In the genomic region with DNA sequence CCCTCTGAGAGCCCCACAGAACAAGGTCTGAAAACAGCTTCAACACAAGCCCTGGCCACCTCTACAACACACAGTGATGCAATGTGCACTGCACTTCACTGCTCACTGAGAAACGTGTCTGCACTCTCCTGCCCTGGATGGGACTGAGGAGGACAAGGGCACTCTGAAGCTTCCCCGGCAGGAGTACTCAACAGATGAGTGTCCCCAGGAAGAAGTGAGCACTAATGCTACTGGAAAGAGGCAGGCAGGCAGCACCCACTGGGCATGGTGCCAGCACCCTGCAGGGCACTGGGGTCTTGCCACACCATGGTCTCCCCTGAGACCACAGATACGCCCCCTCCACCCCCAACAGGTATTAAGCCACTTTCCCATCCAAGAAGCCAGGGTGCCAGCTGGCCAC, we compare ENCODE assay signal across 14 cellular contexts. TPM values are rescaled to one million over a fixed set of nuclear protein-coding genes. Genes with fewer than 3 reads are reported as not detected.
DNase-seq lines count a peak whose midpoint lies in the region; ATAC-seq and TF ChIP-seq lines count a peak whose summit lies in the region.
"Had no signal": no experiment of that assay in that cellular context is flagged by ENCODE, and none has a peak within 500 bp of the region (broad histone marks: within the 10 kb centered on the region; RNA-seq: fewer than 3 reads in every experiment).

No MANE protein-coding gene starts in this region.

- H4K20me1 ChIP-seq in BLaER1: peaks cover 100% of the 10 kb centered on the region

- H3K27me3 ChIP-seq in BLaER1: no peaks in the 10 kb centered on the region
- H3K27me3 ChIP-seq: dorsolateral prefrontal cortex, Peyer's patch, suprapubic skin had no signal

- H3K27ac Mint-ChIP-seq in activated CD8-positive, alpha-beta T cell treated with anti-CD3 and anti-CD28 coated beads for 36 hours: peak overlapping the region; percentile 47
- H3K27ac Mint-ChIP-seq in HFFc6: no peak overlapping the region

- POLR2A ChIA-PET in activated CD8-positive, alpha-beta T cell treated with anti-CD3 and anti-CD28 coated beads for 36 hours (lab: Charles Lee): interaction anchor here (1.2 to 7.5 kb wide), 2 partner anchors 37 to 70 kb away, joined by 4 to 93 read pairs; a partner anchor contains a TSS

- TF ChIP-seq CTCF in activated CD8-positive, alpha-beta T cell treated with anti-CD3 and anti-CD28 coated beads for 36 hours (IDR thresholded peaks at IDR 0.05): no peak
- TF ChIP-seq CTCF in HFFc6 (IDR thresholded peaks at IDR 0.05): no peak

- CTCF ChIA-PET in activated CD8-positive, alpha-beta T cell treated with anti-CD3 and anti-CD28 coated beads for 36 hours (lab: Charles Lee): interaction anchor here (1.2 to 1.5 kb wide), 2 partner anchors 9 to 38 kb away, joined by 3 read pairs; a partner anchor contains a TSS

- peaks cover 10% of the 10 kb centered on the region for H3K36me3 Mint-ChIP-seq in activated CD8-positive, alpha-beta T cell treated with anti-CD3 and anti-CD28 coated beads for 36 hours (ENCODE audit: low read depth)
- H3K36me3 Mint-ChIP-seq in HFFc6 (ENCODE audit: low read depth): no peaks in the 10 kb centered on the region

- DNase-seq in D341Med (ENCODE audit: low spot score): peak; percentile 54
- DNase-seq in NCI-H2107 (lab: John Stamatoyannopoulos, UW): peak; percentile 33
- DNase-seq in activated CD8-positive, alpha-beta T cell treated with anti-CD3 and anti-CD28 coated beads for 36 hours: no peak
- DNase-seq in HFFc6: no peak
- no peak for DNase-seq in DMS53 treated with DMSO at 0.1 percent for 48 hours (lab: John Stamatoyannopoulos, UW; ENCODE audit: unreplicated experiment)
- DNase-seq in activated T-cell treated with anti-CD3 and anti-CD28 coated beads for 4 hours: no peak
- DNase-seq: activated T-cell treated with anti-CD3 and anti-CD28 coated beads, Interleukin-2, amount 50 U/mL, for 1 hour; dorsolateral prefrontal cortex; NCI-H187; Peyer's patch; small intestine had no signal

- H3K36me3 ChIP-seq in BLaER1: no peaks in the 10 kb centered on the region
- H3K36me3 ChIP-seq: Peyer's patch, suprapubic skin had no signal

- H3K4me3 ChIP-seq in BLaER1: no peak overlapping the region
- H3K4me3 ChIP-seq: dorsolateral prefrontal cortex, Peyer's patch, suprapubic skin had no signal

- peaks cover 100% of the 10 kb centered on the region for H3K4me1 ChIP-seq in BLaER1

- H3K27me3 Mint-ChIP-seq in activated CD8-positive, alpha-beta T cell treated with anti-CD3 and anti-CD28 coated beads for 36 hours: no peaks in the 10 kb centered on the region
- H3K27me3 Mint-ChIP-seq in HFFc6 (ENCODE audit: insufficient read depth): no peaks in the 10 kb centered on the region

- no peak overlapping the region for H3K9ac ChIP-seq in BLaER1

- no peak for ATAC-seq in activated CD8-positive, alpha-beta T cell treated with anti-CD3 and anti-CD28 coated beads for 36 hours
- no peak for ATAC-seq in GM21381 (IDR thresholded peaks at IDR 0.05; ENCODE audit: unreplicated experiment)

- H3K4me2 ChIP-seq in BLaER1: peak overlapping the region; percentile 95

- H3K27ac ChIP-seq in BLaER1: no peak overlapping the region
- H3K27ac ChIP-seq: suprapubic skin had no signal

- intact Hi-C loops in activated CD8-positive, alpha-beta T cell treated with anti-CD3 and anti-CD28 coated beads for 36 hours (cut with micrococcal nuclease): loop anchor here (2.0 kb wide), 1 partner anchor 37 kb away; no protein-coding TSS in a partner anchor

- no peak overlapping the region for H3K4me3 Mint-ChIP-seq in activated CD8-positive, alpha-beta T cell treated with anti-CD3 and anti-CD28 coated beads for 36 hours
- H3K4me3 Mint-ChIP-seq in HFFc6: no peak overlapping the region

- no peaks in the 10 kb centered on the region for H3K9me3 ChIP-seq in BLaER1
- H3K9me3 ChIP-seq: Peyer's patch, suprapubic skin had no signal

- no peaks in the 10 kb centered on the region for H3K9me3 Mint-ChIP-seq in activated CD8-positive, alpha-beta T cell treated with anti-CD3 and anti-CD28 coated beads for 36 hours
- H3K9me3 Mint-ChIP-seq in HFFc6: no peaks in the 10 kb centered on the region

- peaks cover 85% of the 10 kb centered on the region for H3K4me1 Mint-ChIP-seq in activated CD8-positive, alpha-beta T cell treated with anti-CD3 and anti-CD28 coated beads for 36 hours (ENCODE audit: low read depth)
- peaks cover 66% of the 10 kb centered on the region for H3K4me1 Mint-ChIP-seq in HFFc6 (ENCODE audit: low read depth)

RNA-seq across cellular contexts. Expression of a gene that starts 17.7 kb away (rescaled TPM):
- 10 to 100 TPM; 60.1 to 62.4 TPM for total RNA-seq in activated CD8-positive, alpha-beta T cell treated with anti-CD3 and anti-CD28 coated beads for 36 hours
- total RNA-seq in HFFc6 (2021; fragmentation: NEBNext Ultra II Directional; extraction: Animal tissue kit (Norgen Biotek cat#: 25700)): 10 to 100 TPM; 44.2 to 67.1 (median 55.4) TPM

RNA-seq across cellular contexts. Expression of a gene that starts 38.1 kb away (rescaled TPM):
- total RNA-seq in activated CD8-positive, alpha-beta T cell treated with anti-CD3 and anti-CD28 coated beads for 36 hours: 10 to 100 TPM; 14.2 to 19.3 TPM
- 1 to 10 TPM; 7.9 to 9.9 (median 8.8) TPM for total RNA-seq in HFFc6 (2021; fragmentation: NEBNext Ultra II Directional; extraction: Animal tissue kit (Norgen Biotek cat#: 25700))

RNA-seq across cellular contexts. Expression of a gene that starts 47.7 kb away (rescaled TPM):
- total RNA-seq in activated CD8-positive, alpha-beta T cell treated with anti-CD3 and anti-CD28 coated beads for 36 hours: 10 to 100 TPM; 57.5 to 59.6 TPM
- total RNA-seq in HFFc6 (2021; fragmentation: NEBNext Ultra II Directional; extraction: Animal tissue kit (Norgen Biotek cat#: 25700)): 10 to 100 TPM; 30.4 to 38.5 (median 34.6) TPM

Comparison
In these comparisons a context has a peak if more than half of its experiments do, and no peak if none do; other contexts are left out.
1. DNase-seq: peak in D341Med (single experiment) and NCI-H2107 (single experiment); none in activated CD8-positive, alpha-beta T cell treated with anti-CD3 and anti-CD28 coated beads for 36 hours (single experiment), HFFc6 (single experiment), DMS53 treated with DMSO at 0.1 percent for 48 hours (single experiment) and activated T-cell treated with anti-CD3 and anti-CD28 coated beads for 4 hours (single experiment).